In the genomic region with DNA sequence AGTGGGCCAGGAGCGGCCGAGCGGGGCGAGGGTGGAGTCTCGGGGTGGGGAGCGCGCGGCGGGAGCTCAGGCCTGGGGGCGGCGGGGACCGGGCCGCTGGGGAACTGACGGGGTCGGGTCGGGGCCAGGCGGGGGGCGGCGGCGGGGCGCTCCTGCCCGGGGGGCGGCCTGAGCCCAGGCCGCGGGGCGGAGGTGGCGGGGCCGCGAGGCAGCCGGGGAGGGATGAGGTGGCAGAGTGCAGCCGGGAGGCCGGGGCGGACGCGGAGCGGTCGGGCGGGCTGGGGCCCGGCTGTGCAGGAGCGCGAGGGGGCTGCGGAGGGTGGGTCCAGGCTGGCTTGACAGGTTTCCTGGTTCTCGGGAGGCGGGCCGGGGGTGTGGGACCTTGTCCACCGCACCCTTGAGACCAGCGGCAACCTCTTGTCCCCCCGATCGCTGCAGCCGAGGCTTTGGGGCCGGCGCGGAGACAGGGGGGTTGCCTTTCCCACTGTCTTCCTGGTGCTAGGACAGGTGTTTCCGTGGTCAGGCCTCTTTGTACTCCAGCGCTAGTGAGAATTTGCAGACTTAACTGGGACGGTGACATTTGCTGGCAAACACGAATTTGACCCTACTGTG, we compare ENCODE assay signal across 8 cellular contexts. TPM values are rescaled to one million over a fixed set of nuclear protein-coding genes. Genes with fewer than 3 reads are reported as not detected.
DNase-seq lines count a peak whose midpoint lies in the region; ATAC-seq and TF ChIP-seq lines count a peak whose summit lies in the region.
"Not testable (repeated sequence)": the region's sequence is repeated elsewhere in the genome, so short reads cannot be mapped to it uniquely, and the experiment has no call there.

No MANE protein-coding gene starts in this region.

- peak overlapping the region; percentile 75 to 86 (median 78) for H3K4me3 Mint-ChIP-seq in T-cell
- peak overlapping the region; percentile 87 for H3K4me3 Mint-ChIP-seq in neural crest cell

- not testable (repeated sequence) for H3K9me3 Mint-ChIP-seq in T-cell, neural crest cell

- H3K36me3 ChIP-seq in ascending aorta; heart left ventricle; stomach smooth muscle (ENCODE audit: control insufficient read depth in 2 of 2, insufficient read depth in 2 of 2, low read length in 2 of 2): not testable (repeated sequence)

- H3K27ac Mint-ChIP-seq in T-cell: peak overlapping the region; percentile 39 to 69
- not testable (repeated sequence) for H3K27ac Mint-ChIP-seq in neural crest cell (ENCODE audit: unreplicated experiment)

- not testable (repeated sequence) for H3K36me3 Mint-ChIP-seq in T-cell; neural crest cell (ENCODE audit: low read depth)

- not testable (repeated sequence) for H3K27me3 ChIP-seq in HL-60 (ENCODE audit: insufficient read depth, poor library complexity, severe bottlenecking); ascending aorta; heart left ventricle; stomach smooth muscle (ENCODE audit: control insufficient read depth in 1 of 2, insufficient read depth in 2 of 2, low read length in 2 of 2)

- WGBS in heart left ventricle, 4 donors: 0 to 2% (median 1%) methylated on average over 4 to 57 of the region's 57 CpGs

- intact Hi-C loops in ascending aorta (cut with DNase I) (loop anchor here (1.0 to 5.0 kb wide), 6 partner anchors 109 to 1124 kb away; a partner anchor contains a TSS), heart left ventricle (cut with DNase I) (loop anchor here in 1 of 10 donors (10.0 kb wide), 1 partner anchor 111 kb away; a partner anchor contains a TSS)

- DNase-seq in G401 (ENCODE audit: low spot score): peak; percentile 6
- peak in 1 of 2 experiments; percentile 8 for DNase-seq in HL-60 (ENCODE audit: low read depth in 1 of 2, low spot score in 1 of 2)
- peak in 13 of 34 experiments; percentile 2 to 20 (median 7) for DNase-seq in T-cell
- DNase-seq in ascending aorta (ENCODE audit: low spot score in 2 of 2): peak in 1 of 2 donors; percentile 65
- peak; percentile 21 to 66 (median 31) for DNase-seq in heart left ventricle
- DNase-seq in neural crest cell (ENCODE audit: low read depth, low spot score): peak; percentile 12

- H3K9me3 ChIP-seq in ascending aorta; heart left ventricle; stomach smooth muscle (ENCODE audit: control insufficient read depth in 2 of 2, low read length in 2 of 2): not testable (repeated sequence)

- peak overlapping the region; percentile 55 to 62 for H3K9ac ChIP-seq in stomach smooth muscle (ENCODE audit: low read length in 2 of 2)

- in situ Hi-C loops in G401 (cut with HindIII; ENCODE audit: low sequenced_read_pairs): not testable (repeated sequence)

- H3K27me3 Mint-ChIP-seq in T-cell; neural crest cell (ENCODE audit: low read depth): not testable (repeated sequence)

- not testable (repeated sequence) for H3K4me1 Mint-ChIP-seq in T-cell, neural crest cell

- CTCF ChIA-PET in T-cell (lab: Charles Lee): not testable (repeated sequence)

- peak overlapping the region; percentile 93 for H3K27ac ChIP-seq in HL-60 (replicated peaks)
- H3K27ac ChIP-seq in ascending aorta: peak overlapping the region; percentile 82 to 89
- H3K27ac ChIP-seq in heart left ventricle: peak overlapping the region in 11 of 12 donors; percentile 58 to 85 (median 70)
- not testable (repeated sequence) for H3K27ac ChIP-seq in stomach smooth muscle (ENCODE audit: low read length)

- ATAC-seq in GM21737 (IDR thresholded peaks at IDR 0.05; ENCODE audit: unreplicated experiment) (peak; percentile 31), T-cell (replicated peaks in 1 of 4) (peak; percentile 8 to 32 (median 24)), heart left ventricle (peak in 2 of 4 donors; percentile 6 to 11)

- not testable (repeated sequence) for H3K4me1 ChIP-seq in ascending aorta; stomach smooth muscle (ENCODE audit: control insufficient read depth, insufficient read depth, low read length)
- peaks cover 0 to 20% (median 8%) of the 10 kb centered on the region in 12 donors for H3K4me1 ChIP-seq in heart left ventricle

- not testable (repeated sequence) for TF ChIP-seq POLR2A in heart left ventricle (IDR thresholded peaks at IDR 0.05)

- H3K4me3 ChIP-seq in HL-60 (replicated peaks; ENCODE audit: insufficient read depth, low read length): peak overlapping the region; percentile 76
- peak overlapping the region; percentile 95 to 100 for H3K4me3 ChIP-seq in ascending aorta
- H3K4me3 ChIP-seq in heart left ventricle: peak overlapping the region; percentile 63 to 99 (median 83)
- H3K4me3 ChIP-seq in stomach smooth muscle (ENCODE audit: low read length in 2 of 2): peak overlapping the region; percentile 76 to 81

- not testable (repeated sequence) for TF ChIP-seq CTCF in HL-60 (IDR thresholded peaks at IDR 0.05; ENCODE audit: insufficient read depth, low read length); ascending aorta (IDR thresholded peaks at IDR 0.05); heart left ventricle (IDR thresholded peaks at IDR 0.05); neural crest cell (conservative IDR thresholded peaks at IDR 0.05)

- POLR2A ChIA-PET in T-cell (lab: Charles Lee): not testable (repeated sequence)

RNA-seq across cellular contexts. Expression of a gene that starts 0.8 kb away (rescaled TPM):
- total RNA-seq in G401 (2014; rRNA removed; shearing (Covaris generic)): 7.9 and 11.5 TPM in 2 replicates
- total RNA-seq in T-cell: 10 to 100 TPM in 3 of 5 donors, 1 to 10 TPM in 2; 3.8 to 13.2 (median 10.8) TPM
- 10.2 TPM for total RNA-seq in ascending aorta
- 10 to 100 TPM; 13.8 to 24.9 (median 18.6) TPM for total RNA-seq in heart left ventricle
- 10 to 100 TPM in 1 of 2 donors, 1 to 10 TPM in 1; 5.0 to 23.1 TPM for polyA plus RNA-seq in heart left ventricle
- 33.6 and 33.9 TPM in 2 replicates for total RNA-seq in neural crest cell
